10 cellular contexts compared by ENCODE assay signal in genomic region chr10:6072215-6072941, GRCh38. TPM values are rescaled to one million over a fixed set of nuclear protein-coding genes. Genes with fewer than 3 reads are reported as not detected.
DNase-seq lines count a peak whose midpoint lies in the region; ATAC-seq, FAIRE-seq and TF ChIP-seq lines count a peak whose summit lies in the region.
"Had no signal": no experiment of that assay in that cellular context is flagged by ENCODE, and none has a peak within 500 bp of the region (broad histone marks: within the 10 kb centered on the region; RNA-seq: fewer than 3 reads in every experiment).

No MANE protein-coding gene starts in this region.

- intact Hi-C loops in esophagus squamous epithelium (cut with DNase I) (no loop called here), HepG2 (cut with micrococcal nuclease; ENCODE audit: unreplicated experiment) (no loop called here)

- no peak overlapping the region for H2BK5ac ChIP-seq in mesendoderm (ENCODE audit: low read length)

- no peaks in the 10 kb centered on the region for H3K79me1 ChIP-seq in mesendoderm (ENCODE audit: low read length)

- H2BK15ac ChIP-seq in mesendoderm (replicated peaks; ENCODE audit: low read depth): no peak overlapping the region

- no peak for TF ChIP-seq RAD21 in HepG2 (CRISPR knock-in tag; IDR thresholded peaks at IDR 0.05)

- H3K27me3 ChIP-seq in GM06990 (replicated peaks; ENCODE audit: control insufficient read depth, insufficient read depth, low read length) (no peaks in the 10 kb centered on the region), esophagus squamous epithelium (peaks cover 0 to 25% (median 0%) of the 10 kb centered on the region in 4 donors), mesendoderm (ENCODE audit: insufficient read depth, low read length, poor library complexity) (no peaks in the 10 kb centered on the region), HepG2 (ENCODE audit: control insufficient read depth in 1 of 2, insufficient read depth in 2 of 2, low read length in 2 of 2) (peaks cover 9 to 53% of the 10 kb centered on the region in 2 experiments; a peak in 4 of 5 replicates)

- H2BK120ac ChIP-seq in mesendoderm (ENCODE audit: low read depth, low read length): no peak overlapping the region

- TF ChIP-seq CTCF in GM06990 (IDR thresholded peaks at IDR 0.05; ENCODE audit: insufficient read depth, low read length, poor library complexity, severe bottlenecking) (no peak), esophagus squamous epithelium (IDR thresholded peaks at IDR 0.05) (no peak), HepG2 (CRISPR knock-in tag; IDR thresholded peaks at IDR 0.05) (no peak)

- H3K9ac ChIP-seq in mesendoderm (ENCODE audit: low read length) (no peak overlapping the region), HepG2 (ENCODE audit: insufficient read depth, low read depth, low read length) (no peak overlapping the region)

- H3K9me3 ChIP-seq in esophagus squamous epithelium: no peaks in the 10 kb centered on the region
- no peaks in the 10 kb centered on the region for H3K9me3 ChIP-seq in HepG2 (ENCODE audit: low read length)

- no peak overlapping the region for H4K8ac ChIP-seq in mesendoderm (ENCODE audit: low read depth, low read length)

- H4K5ac ChIP-seq in mesendoderm (ENCODE audit: low read length): no peak overlapping the region

- TF ChIP-seq EP300 in HepG2 (IDR thresholded peaks at IDR 0.05; ENCODE audit: low read depth in 2 of 2, low read length in 2 of 2) (no peak), HepG2 (CRISPR knock-in tag; IDR thresholded peaks at IDR 0.05; ENCODE audit: borderline replicate concordance) (no peak)

- 56 to 61% methylated on average over 13 of the region's 13 CpGs for WGBS in esophagus squamous epithelium, 2 donors
- no CpG with 5 or more reads among the region's 13 CpGs for WGBS in mesendoderm (ENCODE audit: extremely low coverage, insufficient coverage, low lambda C conversion rate)
- 24% methylated on average over 13 of the region's 13 CpGs for WGBS in HepG2 (ENCODE audit: low lambda C conversion rate)

- H3K27ac ChIP-seq in esophagus squamous epithelium (peak overlapping the region; percentile 17 to 61 (median 45)), mesendoderm (ENCODE audit: low read depth, low read length) (no peak overlapping the region), HepG2 (ENCODE audit: extremely low read length, insufficient read depth, low read length) (no peak overlapping the region)

- FAIRE-seq in HepG2 (lab: Jason Lieb, UNC): no peak

- CTCF ChIA-PET in HepG2 (lab: Yijun Ruan, JAX; ENCODE audit: low intra/inter-chr PET ratio, low total read pairs): no interaction called here

- H3K4me2 ChIP-seq in mesendoderm (ENCODE audit: low read length) (no peak overlapping the region), HepG2 (ENCODE audit: low read depth, low read length) (no peak overlapping the region)

- peak; percentile 58 for ATAC-seq in GM19397 (IDR thresholded peaks at IDR 0.05; ENCODE audit: unreplicated experiment)
- ATAC-seq in HG03460 (IDR thresholded peaks at IDR 0.05; ENCODE audit: unreplicated experiment): peak; percentile 52
- no peak for ATAC-seq in HepG2

- H2AFZ ChIP-seq in HepG2 (ENCODE audit: low read length): no peak overlapping the region

- H3K4me1 ChIP-seq in esophagus squamous epithelium: peaks cover 0 to 21% (median 6%) of the 10 kb centered on the region in 3 donors
- H3K4me1 ChIP-seq in mesendoderm (ENCODE audit: control insufficient read depth, low read depth, low read length): no peaks in the 10 kb centered on the region
- no peaks in the 10 kb centered on the region for H3K4me1 ChIP-seq in HepG2 (ENCODE audit: insufficient read depth, low read length)

- TF ChIP-seq POLR2A in esophagus squamous epithelium (IDR thresholded peaks at IDR 0.05) (no peak), HepG2 (IDR thresholded peaks at IDR 0.05; ENCODE audit: insufficient read depth in 1 of 2, low read depth in 2 of 2, low read length in 2 of 2) (no peak)

- no peak overlapping the region for H3K4ac ChIP-seq in mesendoderm (ENCODE audit: low read depth, low read length)

- H3K23ac ChIP-seq in mesendoderm (ENCODE audit: low read length): no peak overlapping the region

- no peaks in the 10 kb centered on the region for H4K20me1 ChIP-seq in HepG2 (ENCODE audit: insufficient read depth, low read length)

- no peaks in the 10 kb centered on the region for H3K36me3 ChIP-seq in GM06990 (ENCODE audit: control insufficient read depth, insufficient read depth, low read length)
- H3K36me3 ChIP-seq in esophagus squamous epithelium: no peaks in the 10 kb centered on the region
- no peaks in the 10 kb centered on the region for H3K36me3 ChIP-seq in mesendoderm (ENCODE audit: control insufficient read depth, insufficient read depth, low read length)
- H3K36me3 ChIP-seq in HepG2 (replicated peaks in 1 of 2; ENCODE audit: control insufficient read depth in 1 of 2, insufficient read depth in 2 of 2, low read length in 2 of 2): no peaks in the 10 kb centered on the region

- H2AK5ac ChIP-seq in mesendoderm (ENCODE audit: low read length): no peak overlapping the region

- POLR2A ChIA-PET in HepG2 (lab: Yijun Ruan, JAX): no interaction called here

- DNase-seq in GM06990 (ENCODE audit: extremely low read depth, insufficient read length) (peak; percentile 41), esophagus squamous epithelium (lab: John Stamatoyannopoulos, UW) (no peak), mesendoderm (no peak), DMS114 treated with DMSO at 0.1 percent for 48 hours (lab: John Stamatoyannopoulos, UW; ENCODE audit: unreplicated experiment) (no peak), NCI-H1694 (lab: John Stamatoyannopoulos, UW) (no peak), HepG2 (ENCODE audit: low spot score) (no peak)
- DNase-seq: nucleus accumbens had no signal

- H3K56ac ChIP-seq in mesendoderm (ENCODE audit: low read length): no peak overlapping the region

- in situ Hi-C loops in HepG2 (cut with HindIII; ENCODE audit: extremely low pct_ligation_motif_present, low pct_unique_long_range_greater_than_20kb): no loop called here

- H3K4me3 ChIP-seq in GM06990 (replicated peaks; ENCODE audit: low read depth, low read length) (peak overlapping the region; percentile 42), esophagus squamous epithelium (no peak overlapping the region), mesendoderm (ENCODE audit: low read length) (no peak overlapping the region), HepG2 (replicated peaks in 1 of 3; ENCODE audit: insufficient read depth in 1 of 3, low read depth in 2 of 3, low read length in 3 of 3) (no peak overlapping the region)

- no TSS peak for BruUV-seq in HepG2 (replicated peaks; lab: Mats Ljungman, UMichigan)

- no peaks in the 10 kb centered on the region for H3K79me2 ChIP-seq in mesendoderm (ENCODE audit: control insufficient read depth, insufficient read depth, low read length)
- H3K79me2 ChIP-seq in HepG2 (ENCODE audit: insufficient read depth, low read length): no peaks in the 10 kb centered on the region

- H3K18ac ChIP-seq in mesendoderm (ENCODE audit: low read length): no peak overlapping the region

RNA-seq across cellular contexts. Expression of gene IL2RA, which starts 10.2 kb away (rescaled TPM):
- total RNA-seq in esophagus squamous epithelium: 1 to 10 TPM in 2 of 4 donors, under 1 TPM in 1, not detected in 1; 0.70 to 3.8 (median 3.0) TPM
- polyA plus RNA-seq in mesendoderm (2013, experiment 1 of 2): not detected
- polyA plus RNA-seq in mesendoderm (2013, experiment 2 of 2): not detected
- not detected in 2 replicates for total RNA-seq in HepG2 (2016; rRNA removed; fragmentation: Illumina TruSeq; extraction: Trizol)
- total RNA-seq in HepG2 (2016; cell fraction: cytosol; rRNA removed; fragmentation: Illumina TruSeq; extraction: Trizol; ENCODE audit: low read depth): not detected in 2 replicates
- total RNA-seq in HepG2 (2016; cell fraction: insoluble cytoplasmic fraction; rRNA removed; fragmentation: Illumina TruSeq; extraction: Trizol): not detected in 2 replicates
- total RNA-seq in HepG2 (2016; cell fraction: membrane; rRNA removed; fragmentation: Illumina TruSeq; extraction: Trizol): not detected in 2 replicates
- not detected in 2 replicates for total RNA-seq in HepG2 (2016; cell fraction: nucleus; rRNA removed; fragmentation: Illumina TruSeq; extraction: Trizol)
- not detected in 2 replicates for polyA plus RNA-seq in HepG2 (2011; rRNA removed)
- polyA plus RNA-seq in HepG2 (2011; cell fraction: cytosol; rRNA removed): not detected in 2 replicates
- polyA plus RNA-seq in HepG2 (2011; cell fraction: nucleus; rRNA removed): not detected in 2 replicates
- not detected in 2 replicates for polyA plus RNA-seq in HepG2 (2012)
- not detected in 2 replicates for polyA plus RNA-seq in HepG2 (2016; cell fraction: cytosol; fragmentation: Illumina TruSeq; extraction: Trizol; ENCODE audit: low read depth)
- not detected in 2 replicates for polyA plus RNA-seq in HepG2 (2016; cell fraction: insoluble cytoplasmic fraction; fragmentation: Illumina TruSeq; extraction: Trizol; ENCODE audit: low read depth)
- polyA plus RNA-seq in HepG2 (2016; cell fraction: membrane; fragmentation: Illumina TruSeq; extraction: Trizol; ENCODE audit: low read depth): not detected in 2 replicates
- polyA plus RNA-seq in HepG2 (2016; cell fraction: nucleus; fragmentation: Illumina TruSeq; extraction: Trizol; ENCODE audit: insufficient read depth, low read depth): not detected in 2 replicates
- polyA minus RNA-seq in HepG2 (2011; rRNA and poly(A)+ RNA removed; ENCODE audit: low replicate concordance): not detected in 2 replicates
- not detected in 2 replicates for polyA minus RNA-seq in HepG2 (2011; cell fraction: cytosol; rRNA and poly(A)+ RNA removed)
- polyA minus RNA-seq in HepG2 (2011; cell fraction: nucleus; rRNA and poly(A)+ RNA removed): not detected in 2 replicates
- total RNA-seq: SK-MEL-5 had no signal

RNA-seq across cellular contexts. Expression of gene RBM17, which starts 16.5 kb away (rescaled TPM):
- total RNA-seq in esophagus squamous epithelium: 10 to 100 TPM; 35.7 to 61.8 (median 39.4) TPM
- 182 TPM for polyA plus RNA-seq in mesendoderm (2013, experiment 1 of 2)
- 182 TPM for polyA plus RNA-seq in mesendoderm (2013, experiment 2 of 2)
- 63.3 and 77.5 TPM in 2 replicates for total RNA-seq in HepG2 (2016; rRNA removed; fragmentation: Illumina TruSeq; extraction: Trizol)
- 28.7 and 33.2 TPM in 2 replicates for total RNA-seq in HepG2 (2016; cell fraction: cytosol; rRNA removed; fragmentation: Illumina TruSeq; extraction: Trizol; ENCODE audit: low read depth)
- total RNA-seq in HepG2 (2016; cell fraction: insoluble cytoplasmic fraction; rRNA removed; fragmentation: Illumina TruSeq; extraction: Trizol): 57.4 and 73.5 TPM in 2 replicates
- 62.2 and 67.8 TPM in 2 replicates for total RNA-seq in HepG2 (2016; cell fraction: membrane; rRNA removed; fragmentation: Illumina TruSeq; extraction: Trizol)
- 64.2 and 72.7 TPM in 2 replicates for total RNA-seq in HepG2 (2016; cell fraction: nucleus; rRNA removed; fragmentation: Illumina TruSeq; extraction: Trizol)
- 26.6 and 30.7 TPM in 2 replicates for polyA plus RNA-seq in HepG2 (2011; rRNA removed)
- 13.0 and 14.3 TPM in 2 replicates for polyA plus RNA-seq in HepG2 (2011; cell fraction: cytosol; rRNA removed)
- polyA plus RNA-seq in HepG2 (2011; cell fraction: nucleus; rRNA removed): 71.7 and 86.3 TPM in 2 replicates
- polyA plus RNA-seq in HepG2 (2012): 46.3 and 82.5 TPM in 2 replicates
- polyA plus RNA-seq in HepG2 (2016; cell fraction: cytosol; fragmentation: Illumina TruSeq; extraction: Trizol; ENCODE audit: low read depth): 55.3 and 78.7 TPM in 2 replicates
- 145 and 152 TPM in 2 replicates for polyA plus RNA-seq in HepG2 (2016; cell fraction: insoluble cytoplasmic fraction; fragmentation: Illumina TruSeq; extraction: Trizol; ENCODE audit: low read depth)
- 95.4 and 110 TPM in 2 replicates for polyA plus RNA-seq in HepG2 (2016; cell fraction: membrane; fragmentation: Illumina TruSeq; extraction: Trizol; ENCODE audit: low read depth)
- 232 and 242 TPM in 2 replicates for polyA plus RNA-seq in HepG2 (2016; cell fraction: nucleus; fragmentation: Illumina TruSeq; extraction: Trizol; ENCODE audit: insufficient read depth, low read depth)
- polyA minus RNA-seq in HepG2 (2011; rRNA and poly(A)+ RNA removed; ENCODE audit: low replicate concordance): 15.7 and 19.9 TPM in 2 replicates
- 7.2 and 7.9 TPM in 2 replicates for polyA minus RNA-seq in HepG2 (2011; cell fraction: cytosol; rRNA and poly(A)+ RNA removed)
- polyA minus RNA-seq in HepG2 (2011; cell fraction: nucleus; rRNA and poly(A)+ RNA removed): 48.2 and 50.1 TPM in 2 replicates

Comparison
In these comparisons a context has a peak if more than half of its experiments do, and no peak if none do; other contexts are left out.
1. H3K27ac ChIP-seq: peak in esophagus squamous epithelium (4 of 4); none in mesendoderm (single experiment) and HepG2 (single experiment).